In genomic region chr21:45012661-45013270, GRCh38 we compare ENCODE assay signal across 10 cellular contexts.
DNase-seq lines count a peak whose midpoint lies in the region; ATAC-seq and TF ChIP-seq lines count a peak whose summit lies in the region.
"Had no signal": no experiment of that assay in that cellular context is flagged by ENCODE, and none has a peak within 500 bp of the region (broad histone marks: within the 10 kb centered on the region; RNA-seq: fewer than 3 reads in every experiment).

No MANE protein-coding gene starts in this region.

- H3K36me3 Mint-ChIP-seq in WTC11 = no peaks in the 10 kb centered on the region

- peaks cover 29% of the 10 kb centered on the region for H3K27me3 ChIP-seq in HUES48 (ENCODE audit: control insufficient read depth, insufficient read depth, low read length)
- no peaks in the 10 kb centered on the region for H3K27me3 ChIP-seq in hepatocyte

- H3K36me3 ChIP-seq in HUES48 (ENCODE audit: control insufficient read depth, insufficient read depth, low read length) (no peaks in the 10 kb centered on the region), hepatocyte (replicated peaks; ENCODE audit: insufficient read depth, low read depth) (no peaks in the 10 kb centered on the region)

- no peak overlapping the region for H3K4me3 Mint-ChIP-seq in WTC11

- peak; percentile 62 for ATAC-seq in WTC11
- ATAC-seq in GM18505 (IDR thresholded peaks at IDR 0.05; ENCODE audit: unreplicated experiment) = no peak

- no peaks in the 10 kb centered on the region for H4K20me1 ChIP-seq in hepatocyte (ENCODE audit: insufficient read depth, poor library complexity, severe bottlenecking)

- peak overlapping the region; percentile 28; the same call in 1 of the 2 replicates for H3K4me3 ChIP-seq in HUES48 (ENCODE audit: low read depth, low read length)
- no peak overlapping the region for H3K4me3 ChIP-seq in hepatocyte
- H3K4me3 ChIP-seq in skin epidermis = no peak overlapping the region

- H3K9me3 ChIP-seq in HUES48 (ENCODE audit: control insufficient read depth, insufficient read depth, low read length) (no peaks in the 10 kb centered on the region), hepatocyte (ENCODE audit: low read depth) (no peaks in the 10 kb centered on the region)

- WGBS in hepatocyte (ENCODE audit: low lambda C conversion rate, missing lambda C conversion rate) = 41% methylated on average over 10 of the region's 10 CpGs

- DNase-seq in WTC11 (ENCODE audit: low spot score) (peak; percentile 63), hepatocyte (ENCODE audit: low spot score) (peak; percentile 81), NOMO-1 (lab: John Stamatoyannopoulos, UW; ENCODE audit: unreplicated experiment in 2 of 2) (no peak), GM13976 (ENCODE audit: low spot score) (no peak)
- DNase-seq in activated T-cell treated with anti-CD3 and anti-CD28 coated beads, Interleukin-2, amount 50 U/mL, for 48 hours = no peak
- DNase-seq: activated T-cell treated with anti-CD3 and anti-CD28 coated beads, Interleukin-2, amount 50 U/mL, for 1 hour had no signal

- POLR2A ChIA-PET in WTC11 (lab: Charles Lee) = interaction anchor here (1.3 kb wide), 1 partner anchor 61 kb away, joined by 6 read pairs; the partner anchor contains the start of gene ADARB1

- H3K27ac ChIP-seq in HUES48 (ENCODE audit: low read depth, low read length) (peak overlapping the region; percentile 96), hepatocyte (peak overlapping the region; percentile 95), skin epidermis (peak overlapping the region in 12 of 21 experiments; percentile 7 to 59 (median 39))
- H3K27ac ChIP-seq: parathyroid adenoma had no signal

- H3K27ac Mint-ChIP-seq in WTC11 = peak overlapping the region; percentile 97

- CTCF ChIA-PET in WTC11 (lab: Charles Lee) = interaction anchor here (0.7 to 2.5 kb wide), 29 partner anchors 11 to 235 kb away, joined by 3 to 34 read pairs (median 3); partner anchors contain the start of genes ADARB1 and SLX9

- H3K79me2 ChIP-seq in hepatocyte = no peaks in the 10 kb centered on the region
- H3K79me2 ChIP-seq: parathyroid adenoma had no signal

- in situ Hi-C loops in GM13976 (cut with MboI; ENCODE audit: low sequenced_read_pairs, unreplicated experiment) = no loop called here

- H3K4me2 ChIP-seq in hepatocyte = peak overlapping the region; percentile 59

- TF ChIP-seq CTCF in WTC11 (IDR thresholded peaks at IDR 0.05) = no peak
- TF ChIP-seq CTCF in hepatocyte (IDR thresholded peaks at IDR 0.05; ENCODE audit: poor library complexity) = no peak
- no peak for TF ChIP-seq CTCF in GM13976 (IDR thresholded peaks at IDR 0.05; ENCODE audit: borderline replicate concordance, control extremely low read depth, extremely low read depth, insufficient read depth, missing control alignments)

- H3K4me1 ChIP-seq in HUES48 (ENCODE audit: control insufficient read depth, insufficient read depth, low read length) = peaks cover 20% of the 10 kb centered on the region
- peaks cover 32% of the 10 kb centered on the region for H3K4me1 ChIP-seq in hepatocyte (ENCODE audit: insufficient read depth)
- H3K4me1 ChIP-seq: parathyroid adenoma had no signal

- peaks cover 19% of the 10 kb centered on the region for H3K4me1 Mint-ChIP-seq in WTC11

- peaks cover 31% of the 10 kb centered on the region for H3K27me3 Mint-ChIP-seq in WTC11 (ENCODE audit: low read depth)

- peaks cover 8% of the 10 kb centered on the region; the same call in 1 of the 2 replicates for H3K9me3 Mint-ChIP-seq in WTC11

- no peak overlapping the region for H2AFZ ChIP-seq in hepatocyte
- H2AFZ ChIP-seq: parathyroid adenoma had no signal

- peak overlapping the region; percentile 30; the same call in 1 of the 2 replicates for H3K9ac ChIP-seq in HUES48 (ENCODE audit: low read depth, low read length)
- H3K9ac ChIP-seq: parathyroid adenoma had no signal

- no peaks in the 10 kb centered on the region for H3K9me2 ChIP-seq in hepatocyte (replicated peaks; ENCODE audit: insufficient read depth)

- no peak for TF ChIP-seq POLR2A in GM18505 (IDR thresholded peaks at IDR 0.05; ENCODE audit: borderline replicate concordance, extremely low read depth, insufficient read depth, insufficient read length)

TF ChIP-seq in WTC11, 78 proteins besides CTCF, POLR2A, EP300 and RAD21:
- TF ChIP-seq FOXP1 (CRISPR knock-in tag; IDR thresholded peaks at IDR 0.05; ENCODE audit: borderline replicate concordance) (no peak), MAX (CRISPR knock-in tag; IDR thresholded peaks at IDR 0.05) (0 out of 2 replicates have a peak, but pooled peaks have one; percentile 9)

Comparison
In these comparisons a context has a peak if more than half of its experiments do, and no peak if none do; other contexts are left out.
1. H3K27ac ChIP-seq: peak in every context shown above with its lines; median percentile 96 in HUES48; 95 in hepatocyte; 39 in skin epidermis.
2. DNase-seq: peak in WTC11 (single experiment) and hepatocyte (single experiment); none in activated T-cell treated with anti-CD3 and anti-CD28 coated beads, Interleukin-2, amount 50 U/mL, for 48 hours (0 of 2), NOMO-1 (0 of 2) and GM13976 (single experiment).